In genomic region chr22:17158568-17159503, GRCh38 we compare ENCODE assay signal across 8 cellular contexts. TPM values are rescaled to one million over a fixed set of nuclear protein-coding genes. Genes with fewer than 3 reads are reported as not detected.
DNase-seq lines count a peak whose midpoint lies in the region; ATAC-seq and TF ChIP-seq lines count a peak whose summit lies in the region.

TSS of gene HDHD5 (minus strand) at chr22:17159277. CDS start at chr22:17159251, 26 bp downstream.

- no CpG with 5 or more reads among the region's 114 CpGs for WGBS in H9 (ENCODE audit: extremely low coverage, insufficient read length, low lambda C conversion rate)

- no peak within 1 kb of the TSS for H4K8ac ChIP-seq in H9 (replicated peaks; ENCODE audit: insufficient read length, low read depth, low read length)

- no peak within 1 kb of the TSS for H3K23ac ChIP-seq in H9 (ENCODE audit: insufficient read length, low read depth, low read length)

- TF ChIP-seq CTCF in H9 (conservative IDR thresholded peaks at IDR 0.05): no peak
- no peak for TF ChIP-seq CTCF in MM.1S (IDR thresholded peaks at IDR 0.05; ENCODE audit: low read length)
- TF ChIP-seq CTCF in foreskin keratinocyte (conservative IDR thresholded peaks at IDR 0.05): no peak

- H3K4me1 ChIP-seq in H9 (ENCODE audit: insufficient read depth, low read length) (no peaks in the 10 kb centered on the region), MM.1S (ENCODE audit: low read length) (peaks cover 5% of the 10 kb centered on the region; the same call in 1 of the 2 replicates), foreskin keratinocyte (no peaks in the 10 kb centered on the region), neuron (ENCODE audit: insufficient read depth, low read length) (peaks cover 11% of the 10 kb centered on the region), stomach smooth muscle (ENCODE audit: control insufficient read depth, insufficient read depth, low read length) (peaks cover 18% of the 10 kb centered on the region)

- H4K91ac ChIP-seq in H9 (ENCODE audit: insufficient read length, low read depth, low read length): no peak within 1 kb of the TSS

- H2AK5ac ChIP-seq in H9 (ENCODE audit: insufficient read length, low read length): no peak within 1 kb of the TSS

- H4K20me1 ChIP-seq in H9 (ENCODE audit: control insufficient read depth, insufficient read depth, insufficient read length): no peaks in the 10 kb centered on the region
- H4K20me1 ChIP-seq in MM.1S (ENCODE audit: insufficient read depth, low read length): no peaks in the 10 kb centered on the region

- no peak within 1 kb of the TSS for H3T11ph ChIP-seq in H9 (ENCODE audit: low read length)

- peak within 1 kb of the TSS; percentile 83 for H3K14ac ChIP-seq in H9 (ENCODE audit: insufficient read depth, low read length)

- H3K9me2 ChIP-seq in MM.1S (replicated peaks; ENCODE audit: insufficient read depth, low read length): no peaks in the 10 kb centered on the region

- H2BK5ac ChIP-seq in H9 (ENCODE audit: insufficient read length, low read length): no peak within 1 kb of the TSS

- no peaks in the 10 kb centered on the region for H3K9me3 Mint-ChIP-seq in H9

- peak within 1 kb of the TSS in 1 of 3 experiments; percentile 88; a peak in 2 of 7 replicates for H3K27ac Mint-ChIP-seq in H9

- H3K9me3 ChIP-seq in H9 (ENCODE audit: control insufficient read depth, low read depth, low read length) (no peaks in the 10 kb centered on the region), MM.1S (replicated peaks; ENCODE audit: insufficient read depth, low read length) (no peaks in the 10 kb centered on the region), neuron (ENCODE audit: low read length) (peaks cover 2% of the 10 kb centered on the region), stomach smooth muscle (ENCODE audit: control insufficient read depth in 2 of 2, low read length in 2 of 2) (no peaks in the 10 kb centered on the region)

- H3K9ac ChIP-seq in H9 (ENCODE audit: extremely low read depth, insufficient read length, low read length) (peak within 1 kb of the TSS; percentile 66), MM.1S (ENCODE audit: low read length) (peak within 1 kb of the TSS; percentile 76), stomach smooth muscle (ENCODE audit: low read length in 2 of 2) (peak within 1 kb of the TSS; percentile 71 to 78)

- H3F3A ChIP-seq in MM.1S (ENCODE audit: insufficient read depth, low read length): peaks cover 7% of the 10 kb centered on the region; the same call in 1 of the 2 replicates

- H2BK15ac ChIP-seq in H9 (ENCODE audit: low read depth, low read length): no peak within 1 kb of the TSS; the same call in 1 of the 2 replicates

- H3K79me2 ChIP-seq in H9 (ENCODE audit: insufficient read depth, low read length) (peaks cover 16% of the 10 kb centered on the region; the same call in 1 of the 2 replicates), MM.1S (ENCODE audit: low read length) (peaks cover 40% of the 10 kb centered on the region)

- peaks cover 13% of the 10 kb centered on the region for H3K23me2 ChIP-seq in H9 (ENCODE audit: insufficient read length, low read depth, low read length, poor library complexity, severe bottlenecking)

- no peak within 1 kb of the TSS for H2BK20ac ChIP-seq in H9 (ENCODE audit: low read depth, low read length, poor library complexity, severe bottlenecking)

- H3K4ac ChIP-seq in H9 (ENCODE audit: low read depth, low read length): no peak within 1 kb of the TSS

- H3K4me3 ChIP-seq in MM.1S (ENCODE audit: low read length) (peak within 1 kb of the TSS; percentile 87), neuron (ENCODE audit: low read length) (peak within 1 kb of the TSS; percentile 68), stomach smooth muscle (ENCODE audit: low read length in 2 of 2) (peak within 1 kb of the TSS; percentile 85 to 91)

- H3K36me3 ChIP-seq in MM.1S (replicated peaks; ENCODE audit: insufficient read depth, low read length) (no peaks in the 10 kb centered on the region), neuron (ENCODE audit: insufficient read depth, low read length) (peaks cover 6% of the 10 kb centered on the region), stomach smooth muscle (ENCODE audit: control insufficient read depth in 2 of 2, insufficient read depth in 2 of 2, low read length in 2 of 2) (peaks cover 3 to 4% of the 10 kb centered on the region in 2 donors)

- H2AFZ ChIP-seq in H9 (ENCODE audit: low read length) (no peak within 1 kb of the TSS), MM.1S (ENCODE audit: low read length) (peak within 1 kb of the TSS; percentile 92), neuron (ENCODE audit: low read depth, low read length) (peak within 1 kb of the TSS; percentile 99)

- no peak within 1 kb of the TSS for H2BK12ac ChIP-seq in H9 (ENCODE audit: insufficient read length, low read depth, low read length)

- no peaks in the 10 kb centered on the region for H3K79me1 ChIP-seq in H9 (ENCODE audit: insufficient read depth, low read depth, low read length, poor library complexity, severe bottlenecking)

- H3K4me2 ChIP-seq in H9 (ENCODE audit: insufficient read depth, insufficient read length, low read length) (peak within 1 kb of the TSS; percentile 92), MM.1S (ENCODE audit: low read depth, low read length) (peak within 1 kb of the TSS; percentile 95)

- H3K27me3 ChIP-seq in H9 (ENCODE audit: insufficient read depth, low read length) (no peaks in the 10 kb centered on the region), MM.1S (replicated peaks; ENCODE audit: insufficient read depth, low read length) (no peaks in the 10 kb centered on the region), foreskin keratinocyte (no peaks in the 10 kb centered on the region), neuron (ENCODE audit: insufficient read depth, low read length) (no peaks in the 10 kb centered on the region), stomach smooth muscle (ENCODE audit: control insufficient read depth in 1 of 2, insufficient read depth in 2 of 2, low read length in 2 of 2) (no peaks in the 10 kb centered on the region)

- H3K56ac ChIP-seq in H9 (ENCODE audit: insufficient read length, low read depth, low read length): no peak within 1 kb of the TSS

- H3K27ac ChIP-seq in H9 (ENCODE audit: insufficient read length, low read depth, low read length) (no peak within 1 kb of the TSS), MM.1S (ENCODE audit: low read length) (peak within 1 kb of the TSS; percentile 72; the same call in 1 of the 2 replicates), foreskin keratinocyte (peak within 1 kb of the TSS; percentile 19), stomach smooth muscle (ENCODE audit: low read length) (peak within 1 kb of the TSS; percentile 76)

- peak within 1 kb of the TSS; percentile 79 to 89 for H3K4me3 Mint-ChIP-seq in H9

- no peak within 1 kb of the TSS for H4K5ac ChIP-seq in H9 (ENCODE audit: insufficient read length, low read depth, low read length)

- H3K27me3 Mint-ChIP-seq in H9 (ENCODE audit: low read depth): peaks cover 5% of the 10 kb centered on the region; the same call in 1 of the 2 replicates

- H3K4me1 Mint-ChIP-seq in H9: peaks cover 11 to 19% of the 10 kb centered on the region in 2 experiments

- H3K18ac ChIP-seq in H9 (ENCODE audit: insufficient read length, low read depth, low read length): peak within 1 kb of the TSS; percentile 72

- DNase-seq in ELF-1 (ENCODE audit: low read depth, low spot score) (peak; percentile 85), H9 (peak; percentile 88), MM.1S (peak; percentile 89), SIG-M5 treated with dmso at 0.1 percent for 504 hours (lab: John Stamatoyannopoulos, UW; ENCODE audit: unreplicated experiment) (peak; percentile 80), foreskin keratinocyte (peak; percentile 65 to 77)
- DNase-seq in activated naive CD4-positive, alpha-beta T cell (lab: John Stamatoyannopoulos, UW): peak; percentile 77 to 91 (median 82)

- peak; percentile 89 for ATAC-seq in foreskin keratinocyte

- H3K36me3 Mint-ChIP-seq in H9 (ENCODE audit: insufficient read depth in 1 of 3, low read depth in 3 of 3): peaks cover 0 to 7% (median 5%) of the 10 kb centered on the region in 3 experiments; a peak in 4 of 7 replicates

- no peak within 1 kb of the TSS for H2BK120ac ChIP-seq in H9 (ENCODE audit: low read depth, low read length, poor library complexity, severe bottlenecking)

RNA-seq across cellular contexts. Expression of gene HDHD5, which starts in this region (rescaled TPM):
- total RNA-seq in H9 (2021) (68.4 and 71.3 TPM in 2 replicates), foreskin keratinocyte (39.7 and 42.6 TPM in 2 replicates)
- polyA plus RNA-seq in foreskin keratinocyte: 45.6 and 49.7 TPM in 2 replicates
